Comparison of ENCODE assay signal across 30 cellular contexts in genomic region chr22:32232447-32232846, GRCh38. TPM values are rescaled to one million over a fixed set of nuclear protein-coding genes. Genes with fewer than 3 reads are reported as not detected.
"Had no signal": no experiment of that assay in that cellular context is flagged by ENCODE, and none has a peak within 500 bp of the region (broad histone marks: within the 10 kb centered on the region; RNA-seq: fewer than 3 reads in every experiment).

No MANE protein-coding gene starts in this region.

- H3K36me3 ChIP-seq: esophagus squamous epithelium, left lung, prostate gland, right atrium auricular region, thyroid gland had no signal

- H3K4me1 ChIP-seq: esophagus squamous epithelium, heart right ventricle, left lung, prostate gland, right atrium auricular region, thyroid gland had no signal

- H3K9me3 ChIP-seq: esophagus squamous epithelium, heart right ventricle, left lung, mucosa of descending colon, prostate gland, right atrium auricular region, thyroid gland had no signal

- ATAC-seq: heart right ventricle; left cardiac atrium; left lung; mucosa of descending colon; sciatic nerve; stimulated activated naive CD8-positive, alpha-beta T cell treated with anti-CD3 and anti-CD28 coated beads, Interleukin-15, amount 100 ng/mL, for 72 hours had no signal

- DNase-seq: effector CD8-positive, alpha-beta T cell; erythroblast; esophagus squamous epithelium; glutamatergic neuron; heart right ventricle; hippocampal formation; left cardiac atrium; left lung; mesenchymal stem cell; mucosa of descending colon; naive B cell; nephron progenitor cell; stimulated activated CD4-positive, alpha-beta T cell treated with anti-CD3 and anti-CD28 coated beads, Interleukin-12 subunit alpha, Interleukin-12 subunit beta, amount 100 ng/mL, for 4 hours; stimulated activated CD4-positive, alpha-beta T cell treated with anti-CD3 and anti-CD28 coated beads, Interleukin-1b, Interleukin-23, amount 100 ng/mL, for 48 hours; stimulated activated CD4-positive, alpha-beta T cell treated with anti-CD3 and anti-CD28 coated beads, Interleukin-4, amount 100 ng/mL, for 1 hour; stimulated activated CD8-positive, alpha-beta memory T cell treated with anti-CD3 and anti-CD28 coated beads, Interleukin-4, amount 100 ng/mL, for 48 hours; stimulated activated naive CD4-positive, alpha-beta T cell; stimulated activated naive CD8-positive, alpha-beta T cell treated with anti-CD3 and anti-CD28 coated beads, Interleukin-15, amount 100 ng/mL, for 72 hours; thyroid gland; trophoblast cell had no signal

- H3K4me3 Mint-ChIP-seq: mesothelial cell of epicardium; naive B cell; nephron progenitor cell; stimulated activated naive CD8-positive, alpha-beta T cell treated with anti-CD3 and anti-CD28 coated beads, Interleukin-15, amount 100 ng/mL, for 72 hours had no signal

- H3K27me3 ChIP-seq: left lung, right atrium auricular region, thyroid gland had no signal

- H3K27ac Mint-ChIP-seq: mesothelial cell of epicardium; nephron progenitor cell; stimulated activated naive CD8-positive, alpha-beta T cell treated with anti-CD3 and anti-CD28 coated beads, Interleukin-15, amount 100 ng/mL, for 72 hours had no signal

- H3K4me3 ChIP-seq: esophagus squamous epithelium, heart right ventricle, left lung, mucosa of descending colon, prostate gland, right atrium auricular region, smooth muscle cell, thyroid gland had no signal

- H3K27ac ChIP-seq: esophagus squamous epithelium, heart right ventricle, left lung, prostate gland, right atrium auricular region, thyroid gland had no signal

- H3K36me3 Mint-ChIP-seq: mesothelial cell of epicardium, naive B cell had no signal

- H3K9me3 Mint-ChIP-seq: mesothelial cell of epicardium; naive B cell; nephron progenitor cell; stimulated activated naive CD8-positive, alpha-beta T cell treated with anti-CD3 and anti-CD28 coated beads, Interleukin-15, amount 100 ng/mL, for 72 hours had no signal

- H3K4me1 Mint-ChIP-seq: mesothelial cell of epicardium; naive B cell; stimulated activated naive CD8-positive, alpha-beta T cell treated with anti-CD3 and anti-CD28 coated beads, Interleukin-15, amount 100 ng/mL, for 72 hours had no signal

RNA-seq across cellular contexts. Expression of gene SLC5A4, which starts 22.7 kb away (rescaled TPM):
- total RNA-seq: lower leg skin, mesothelial cell of epicardium, osteocyte, smooth muscle cell had no signal

RNA-seq across cellular contexts. Expression of gene RFPL2, which starts 27.6 kb away (rescaled TPM):
- total RNA-seq: esophagus squamous epithelium, heart right ventricle, kidney epithelial cell, left lung, lung microvascular endothelial cell, mucosa of descending colon, osteocyte, right atrium auricular region, sciatic nerve, smooth muscle cell, thyroid gland, urinary bladder had no signal
